Comparison of ENCODE assay signal across 22 cellular contexts in the genomic region with DNA sequence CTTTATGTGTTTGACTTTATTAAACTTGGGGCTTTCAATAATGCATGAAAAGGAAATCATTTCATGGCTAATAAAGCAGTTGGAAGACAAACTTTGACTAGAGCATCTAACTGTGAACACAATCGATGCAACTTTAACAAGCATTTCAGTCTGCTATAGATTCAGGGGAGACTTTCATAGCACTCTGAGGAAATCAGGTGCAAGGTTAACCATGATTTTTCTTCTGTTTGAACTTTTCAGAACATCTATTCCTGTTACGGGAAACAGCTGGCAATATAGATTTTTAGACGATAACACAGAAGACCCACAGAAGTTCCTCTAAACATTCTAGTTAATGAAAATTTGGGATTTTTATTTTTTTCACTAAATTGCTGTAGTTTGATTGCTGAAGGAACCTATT.
"Had no signal": no experiment of that assay in that cellular context is flagged by ENCODE, and none has a peak within 500 bp of the region (broad histone marks: within the 10 kb centered on the region; RNA-seq: fewer than 3 reads in every experiment).

No MANE protein-coding gene starts in this region.

- H3K36me3 Mint-ChIP-seq: brain, type B pancreatic cell, WTC11 had no signal

- H2AFZ ChIP-seq: parathyroid adenoma had no signal

- DNase-seq: activated CD4-positive, alpha-beta T cell treated with anti-CD3 and anti-CD28 coated beads, Interleukin-2, amount 50 U/mL, for 48 hours; activated naive CD4-positive, alpha-beta T cell; aorta; dermis blood vessel endothelial cell; effector CD8-positive, alpha-beta T cell; foreskin keratinocyte; lower lobe of right lung; right cardiac atrium; stimulated activated CD4-positive, alpha-beta T cell treated with anti-CD3 and anti-CD28 coated beads, Interleukin-4, amount 100 ng/mL, for 24 hours; stimulated activated naive CD4-positive, alpha-beta T cell treated with Interleukin-2 at 50 U/mL for 16 hours; T-helper 1 cell; T1000 had no signal

- H3K4me1 Mint-ChIP-seq: brain, WTC11 had no signal

- H3K4me1 ChIP-seq: lower lobe of right lung, parathyroid adenoma, vagina had no signal

- H3K9me3 Mint-ChIP-seq: activated T-helper 2 cell treated with anti-CD3 and anti-CD28 coated beads, Interferon-gamma antibody, Interleukin-2, Interleukin-4, amounts not matched to agents 10 μg/mL and 5 μg/mL and 100 μg/mL, durations not matched to agents 14 hours and 24 hours and 36 hours; type B pancreatic cell had no signal

- H3K4me3 Mint-ChIP-seq: brain, nephron, type B pancreatic cell, WTC11 had no signal

- H3K36me3 ChIP-seq: lower lobe of right lung, neutrophil, thoracic aorta, vagina had no signal

- H3K79me2 ChIP-seq: parathyroid adenoma had no signal

- H3K4me3 ChIP-seq: lower lobe of right lung, thoracic aorta, vagina had no signal

- H3K27ac Mint-ChIP-seq: activated T-helper 2 cell treated with anti-CD3 and anti-CD28 coated beads, Interferon-gamma antibody, Interleukin-2, Interleukin-4, amounts not matched to agents 10 μg/mL and 5 μg/mL and 100 μg/mL, durations not matched to agents 14 hours and 24 hours and 36 hours; brain; nephron; type B pancreatic cell; WTC11 had no signal

- H3K27ac ChIP-seq: foreskin keratinocyte, lower lobe of right lung, neutrophil, parathyroid adenoma, thoracic aorta, vagina had no signal

- H3K27me3 ChIP-seq: foreskin keratinocyte, vagina had no signal

- ATAC-seq: foreskin keratinocyte, left lobe of liver, lower lobe of right lung, right cardiac atrium, WTC11 had no signal
